In genomic region chr18:61582205-61582710, GRCh38 we compare ENCODE assay signal across 1 cellular context.
TF ChIP-seq lines count a peak whose summit lies in the region.

No MANE protein-coding gene starts in this region.

TF ChIP-seq in GM23338, 12 proteins besides CTCF, POLR2A, EP300 and RAD21 (continued from another document):
- TF ChIP-seq ETS1 (IDR thresholded peaks at IDR 0.05) (no peak), POLR2AphosphoS5 (IDR thresholded peaks at IDR 0.05; ENCODE audit: low read depth) (no peak), EZH2phosphoT487 (IDR thresholded peaks at IDR 0.05; ENCODE audit: unreplicated experiment) (no peak), CREB1 (CRISPR knock-in tag; IDR thresholded peaks at IDR 0.05; ENCODE audit: low read depth) (no peak), REST (IDR thresholded peaks at IDR 0.05; ENCODE audit: unreplicated experiment) (no peak), NANOG (IDR thresholded peaks at IDR 0.05; ENCODE audit: borderline replicate concordance) (no peak), ZNF114 (CRISPR knock-in tag; IDR thresholded peaks at IDR 0.05) (no peak), STAT1 (IDR thresholded peaks at IDR 0.05; ENCODE audit: unreplicated experiment) (no peak), EZH2 (IDR thresholded peaks at IDR 0.05; ENCODE audit: low read depth, unreplicated experiment) (no peak)
